ENCODE assay signal across 18 cellular contexts in genomic region chr9:128175102-128175563, GRCh38. TPM values are rescaled to one million over a fixed set of nuclear protein-coding genes. Genes with fewer than 3 reads are reported as not detected.
A peak's percentile ranks its signal among the peaks of the same experiment; 100 is the strongest.
DNase-seq lines count a peak whose midpoint lies in the region; ATAC-seq and TF ChIP-seq lines count a peak whose summit lies in the region.
"Had no signal": no experiment of that assay in that cellular context is flagged by ENCODE, and none has a peak within 500 bp of the region (broad histone marks: within the 10 kb centered on the region; RNA-seq: fewer than 3 reads in every experiment).

No MANE protein-coding gene starts in this region.

- no peak overlapping the region for H3K4me3 Mint-ChIP-seq in CD14-positive monocyte
- H3K4me3 Mint-ChIP-seq: activated CD8-positive, alpha-beta T cell treated with anti-CD3 and anti-CD28 coated beads, Interleukin-2, amount 10 ng/mL, durations not matched to agents 7 days and 5 days; activated naive CD8-positive, alpha-beta T cell treated with anti-CD3 and anti-CD28 coated beads, Interleukin-2, amount 50 U/mL, for 24 hours; CD4-positive, alpha-beta memory T cell had no signal

- no peaks in the 10 kb centered on the region for H3K4me1 ChIP-seq in heart left ventricle
- H3K4me1 ChIP-seq in fibroblast of lung (ENCODE audit: control insufficient read depth, extremely low read depth, insufficient read depth, low read length) = no peaks in the 10 kb centered on the region
- H3K4me1 ChIP-seq in transverse colon = no peaks in the 10 kb centered on the region
- H3K4me1 ChIP-seq: pancreas, upper lobe of left lung had no signal

- peaks cover 3 to 14% (median 11%) of the 10 kb centered on the region in 7 donors for H3K9me3 Mint-ChIP-seq in CD14-positive monocyte
- H3K9me3 Mint-ChIP-seq: activated naive CD8-positive, alpha-beta T cell treated with anti-CD3 and anti-CD28 coated beads, Interleukin-2, amount 50 U/mL, for 24 hours; CD4-positive, alpha-beta memory T cell had no signal

- H4K20me1 ChIP-seq in fibroblast of lung (ENCODE audit: control insufficient read depth, extremely low read depth, insufficient read depth, low read length) = no peaks in the 10 kb centered on the region

- TF ChIP-seq CTCF in heart left ventricle (IDR thresholded peaks at IDR 0.05) = no peak
- no peak for TF ChIP-seq CTCF in fibroblast of lung (conservative IDR thresholded peaks at IDR 0.05 in 1 of 2, IDR thresholded peaks at IDR 0.05 in 1 of 2; ENCODE audit: low read depth in 1 of 2, low read length in 2 of 2)
- TF ChIP-seq CTCF in transverse colon (IDR thresholded peaks at IDR 0.05) = no peak
- TF ChIP-seq CTCF in CD14-positive monocyte (IDR thresholded peaks at IDR 0.05) = no peak

- no peak overlapping the region for H2AFZ ChIP-seq in fibroblast of lung (ENCODE audit: low read length)

- TF ChIP-seq POLR2A in heart left ventricle (IDR thresholded peaks at IDR 0.05) (no peak), transverse colon (IDR thresholded peaks at IDR 0.05) (no peak)

- H3K4me1 Mint-ChIP-seq in CD14-positive monocyte = no peaks in the 10 kb centered on the region
- H3K4me1 Mint-ChIP-seq: activated naive CD8-positive, alpha-beta T cell treated with anti-CD3 and anti-CD28 coated beads, Interleukin-2, amount 50 U/mL, for 24 hours; CD4-positive, alpha-beta memory T cell had no signal

- H3K27ac ChIP-seq in heart left ventricle = no peak overlapping the region
- peak overlapping the region; percentile 65 for H3K27ac ChIP-seq in angular gyrus (ENCODE audit: low read depth, low read length)
- no peak overlapping the region for H3K27ac ChIP-seq in fibroblast of lung (ENCODE audit: insufficient read depth, low read length)
- peak overlapping the region; percentile 18 to 48 (median 20) for H3K27ac ChIP-seq in transverse colon
- H3K27ac ChIP-seq: pancreas, upper lobe of left lung had no signal

- no peak overlapping the region for H3K4me2 ChIP-seq in fibroblast of lung (ENCODE audit: extremely low read depth, insufficient read depth, low read length)

- intact Hi-C loops in Right ventricle myocardium inferior (cut with DNase I) = no loop called here
- intact Hi-C loops in heart left ventricle (cut with DNase I) = no loop called here
- intact Hi-C loops in transverse colon (cut with DNase I; ENCODE audit: low total_unique reads) = no loop called here
- intact Hi-C loops in CD14-positive monocyte (cut with micrococcal nuclease) = no loop called here

- no peaks in the 10 kb centered on the region for H3K27me3 ChIP-seq in heart left ventricle
- H3K27me3 ChIP-seq in fibroblast of lung (ENCODE audit: control insufficient read depth, insufficient read depth, low read length) = no peaks in the 10 kb centered on the region
- no peaks in the 10 kb centered on the region for H3K27me3 ChIP-seq in transverse colon
- H3K27me3 ChIP-seq: pancreas, upper lobe of left lung had no signal

- no peak for TF ChIP-seq EP300 in transverse colon (IDR thresholded peaks at IDR 0.05; ENCODE audit: low read depth)

- peaks cover 63 to 85% of the 10 kb centered on the region in 2 donors for H3K36me3 Mint-ChIP-seq in CD14-positive monocyte

- in situ Hi-C loops in transverse colon (cut with MboI; ENCODE audit: low pct_ligation_motif_present in 1 of 4, low pct_unique_long_range_greater_than_20kb in 1 of 4, low sequenced_read_pairs in 3 of 4) = no loop called here

- ATAC-seq in Right ventricle myocardium inferior (no peak), heart left ventricle (no peak)
- ATAC-seq: activated CD8-positive, alpha-beta T cell treated with anti-CD3 and anti-CD28 coated beads, Interleukin-2, amount 10 ng/mL, durations not matched to agents 7 days and 5 days; pancreas; stimulated activated naive CD8-positive, alpha-beta T cell treated with anti-CD3 and anti-CD28 coated beads, Interleukin-15, Interleukin-2, amounts not matched to agents 100 U/mL and 50 U/mL, for 24 hours had no signal

- DNase-seq in Right ventricle myocardium inferior (ENCODE audit: missing footprints) (peak; percentile 4), heart left ventricle (no peak), fibroblast of lung (ENCODE audit: low read depth in 2 of 2) (peak; percentile 71 to 82), transverse colon (no peak), NCI-H2196 (lab: John Stamatoyannopoulos, UW; ENCODE audit: unreplicated experiment) (no peak), CD14-positive monocyte (ENCODE audit: low spot score) (no peak), activated gamma-delta T cell treated with Interleukin-2 at 50 U/mL for 16 hours (no peak)
- DNase-seq: activated CD8-positive, alpha-beta T cell treated with anti-CD3 and anti-CD28 coated beads, Interleukin-2, amount 10 ng/mL, durations not matched to agents 7 days and 5 days; activated naive CD8-positive, alpha-beta T cell treated with anti-CD3 and anti-CD28 coated beads, Interleukin-2, amount 50 U/mL, for 24 hours; CD4-positive, alpha-beta memory T cell; DMS53; NCI-H1417; pancreas; stimulated activated CD4-positive, alpha-beta T cell treated with anti-CD3 and anti-CD28 coated beads, Interleukin-1b, Interleukin-23, amount 100 ng/mL, for 48 hours; stimulated activated naive CD8-positive, alpha-beta T cell treated with anti-CD3 and anti-CD28 coated beads, Interleukin-15, Interleukin-2, amounts not matched to agents 100 U/mL and 50 U/mL, for 24 hours; upper lobe of left lung had no signal

- H3K79me2 ChIP-seq in fibroblast of lung (ENCODE audit: control insufficient read depth, insufficient read depth, low read length) = no peaks in the 10 kb centered on the region

- WGBS in heart left ventricle, 4 donors = 77 to 92% (median 84%) methylated on average over 8 of the region's 8 CpGs
- WGBS in transverse colon (ENCODE audit: low coverage in 1 of 2), 2 donors = 64 to 65% methylated on average over 6 to 8 of the region's 8 CpGs

- no peak overlapping the region for H3K9ac ChIP-seq in fibroblast of lung (ENCODE audit: insufficient read depth, low read length)

- peak overlapping the region in 1 of 7 donors; percentile 37 for H3K27ac Mint-ChIP-seq in CD14-positive monocyte
- H3K27ac Mint-ChIP-seq: activated CD8-positive, alpha-beta T cell treated with anti-CD3 and anti-CD28 coated beads, Interleukin-2, amount 10 ng/mL, durations not matched to agents 7 days and 5 days; activated naive CD8-positive, alpha-beta T cell treated with anti-CD3 and anti-CD28 coated beads, Interleukin-2, amount 50 U/mL, for 24 hours had no signal

- H3K36me3 ChIP-seq in heart left ventricle (peaks cover 11 to 96% (median 71%) of the 10 kb centered on the region in 9 donors), fibroblast of lung (ENCODE audit: control insufficient read depth, insufficient read depth, low read length) (peaks cover 34% of the 10 kb centered on the region), transverse colon (peaks cover 0 to 43% (median 18%) of the 10 kb centered on the region in 4 donors)

- H3K4me3 ChIP-seq in heart left ventricle (no peak overlapping the region), fibroblast of lung (replicated peaks in 1 of 4; ENCODE audit: control extremely low read depth in 1 of 4, insufficient read depth in 1 of 4, low read depth in 3 of 4, low read length in 4 of 4) (no peak overlapping the region), transverse colon (no peak overlapping the region)
- H3K4me3 ChIP-seq: pancreas, upper lobe of left lung had no signal

- peaks cover 0 to 4% (median 0%) of the 10 kb centered on the region in 12 donors for H3K9me3 ChIP-seq in heart left ventricle
- no peaks in the 10 kb centered on the region for H3K9me3 ChIP-seq in fibroblast of lung (ENCODE audit: control insufficient read depth, insufficient read depth, low read depth, low read length)
- no peaks in the 10 kb centered on the region for H3K9me3 ChIP-seq in transverse colon
- H3K9me3 ChIP-seq: pancreas, upper lobe of left lung had no signal

- H3K27me3 Mint-ChIP-seq in CD14-positive monocyte (ENCODE audit: low read depth in 3 of 3) = peaks cover 0 to 2% (median 0%) of the 10 kb centered on the region in 3 donors
- H3K27me3 Mint-ChIP-seq: activated naive CD8-positive, alpha-beta T cell treated with anti-CD3 and anti-CD28 coated beads, Interleukin-2, amount 50 U/mL, for 24 hours; CD4-positive, alpha-beta memory T cell had no signal

RNA-seq across cellular contexts. Expression of gene BBLN, which starts 15.1 kb away (rescaled TPM):
- total RNA-seq in Right ventricle myocardium inferior = 36.1 TPM
- 100 to 1,000 TPM in 2 of 9 donors, 10 to 100 TPM in 7; 29.9 to 280 (median 46.4) TPM for total RNA-seq in heart left ventricle
- polyA plus RNA-seq in heart left ventricle = 100 to 1,000 TPM in 1 of 2 donors, 10 to 100 TPM in 1; 47.3 to 122 TPM
- total RNA-seq in fibroblast of lung = 22.1 and 29.4 TPM in 2 replicates
- 23.8 TPM in 2 replicates for polyA plus RNA-seq in fibroblast of lung
- polyA plus RNA-seq in fibroblast of lung (2012) = 46.5 and 66.7 TPM in 2 replicates
- polyA minus RNA-seq in fibroblast of lung (ENCODE audit: low replicate concordance) = 9.5 and 10.2 TPM in 2 replicates
- 100 to 1,000 TPM in 3 of 4 donors, 10 to 100 TPM in 1; 97.3 to 178 (median 149) TPM for total RNA-seq in transverse colon
- 10 to 100 TPM; 51.5 to 54.5 TPM for polyA plus RNA-seq in CD14-positive monocyte

RNA-seq across cellular contexts. Expression of gene CIZ1, which starts 16.2 kb away (rescaled TPM):
- total RNA-seq in Right ventricle myocardium inferior = 69.3 TPM
- total RNA-seq in heart left ventricle = 100 to 1,000 TPM in 1 of 9 donors, 10 to 100 TPM in 8; 42.6 to 101 (median 79.3) TPM
- 10 to 100 TPM; 43.7 to 53.8 TPM for polyA plus RNA-seq in heart left ventricle
- 21.3 and 27.2 TPM in 2 replicates for total RNA-seq in fibroblast of lung
- 26.1 and 48.4 TPM in 2 replicates for polyA plus RNA-seq in fibroblast of lung
- 71.3 and 119 TPM in 2 replicates for polyA plus RNA-seq in fibroblast of lung (2012)
- 169 and 276 TPM in 2 replicates for polyA minus RNA-seq in fibroblast of lung (ENCODE audit: low replicate concordance)
- total RNA-seq in transverse colon = 100 to 1,000 TPM in 1 of 4 donors, 10 to 100 TPM in 3; 59.9 to 211 (median 73.0) TPM
- 1 to 10 TPM; 3.4 to 5.9 TPM for polyA plus RNA-seq in CD14-positive monocyte

RNA-seq across cellular contexts. Expression of gene LCN2, which starts 25.9 kb away (rescaled TPM):
- total RNA-seq in Right ventricle myocardium inferior (not detected), heart left ventricle (1 to 10 TPM in 1 of 9 donors, not detected in 8; 5.8 TPM), fibroblast of lung (not detected in 2 replicates), transverse colon (100 to 1,000 TPM in 1 of 4 donors, 10 to 100 TPM in 2, 1 to 10 TPM in 1; 8.6 to 115 (median 37.3) TPM)
- polyA plus RNA-seq in heart left ventricle (1 to 10 TPM in 1 of 2 donors, not detected in 1; 1.1 TPM), fibroblast of lung (not detected in 2 replicates), CD14-positive monocyte (under 1 TPM in 1 of 2 donors, not detected in 1; 0.83 TPM)
- not detected in 2 replicates for polyA plus RNA-seq in fibroblast of lung (2012)
- not detected in 2 replicates for polyA minus RNA-seq in fibroblast of lung (ENCODE audit: low replicate concordance)
- total RNA-seq: activated CD8-positive, alpha-beta T cell treated with anti-CD3 and anti-CD28 coated beads, Interleukin-2, amount 10 ng/mL, durations not matched to agents 7 days and 5 days; CD4-positive, alpha-beta memory T cell; cerebellum had no signal
- polyA plus RNA-seq: CD4-positive, alpha-beta memory T cell had no signal

RNA-seq across cellular contexts. Expression of gene DNM1, which starts 28.0 kb away (rescaled TPM):
- total RNA-seq in Right ventricle myocardium inferior (6.1 TPM), heart left ventricle (10 to 100 TPM in 1 of 9 donors, 1 to 10 TPM in 8; 1.6 to 17.2 (median 3.6) TPM), fibroblast of lung (11.8 and 30.4 TPM in 2 replicates), transverse colon (10 to 100 TPM in 2 of 4 donors, 1 to 10 TPM in 2; 7.5 to 41.8 (median 14.3) TPM)
- polyA plus RNA-seq in heart left ventricle (1 to 10 TPM; 2.2 to 7.7 TPM), fibroblast of lung (3.7 and 11.6 TPM in 2 replicates), CD14-positive monocyte (under 1 TPM; 0.05 to 0.56 TPM)
- 7.7 and 22.6 TPM in 2 replicates for polyA plus RNA-seq in fibroblast of lung (2012)
- polyA minus RNA-seq in fibroblast of lung (ENCODE audit: low replicate concordance) = 14.2 and 47.3 TPM in 2 replicates
- polyA plus RNA-seq: CD4-positive, alpha-beta memory T cell had no signal

RNA-seq across cellular contexts. Expression of gene PTGES2, which starts 47.6 kb away (rescaled TPM):
- total RNA-seq in Right ventricle myocardium inferior (158 TPM), heart left ventricle (100 to 1,000 TPM; 116 to 166 (median 139) TPM), fibroblast of lung (57.3 and 57.6 TPM in 2 replicates), transverse colon (100 to 1,000 TPM; 109 to 434 (median 164) TPM)
- polyA plus RNA-seq in heart left ventricle (100 to 1,000 TPM; 143 to 179 TPM), fibroblast of lung (44.8 and 60.7 TPM in 2 replicates), CD14-positive monocyte (10 to 100 TPM; 42.0 to 49.4 TPM)
- polyA plus RNA-seq in fibroblast of lung (2012) = 47.2 and 75.5 TPM in 2 replicates
- 38.8 and 98.7 TPM in 2 replicates for polyA minus RNA-seq in fibroblast of lung (ENCODE audit: low replicate concordance)

Comparison
In these comparisons a context has a peak if more than half of its experiments do, and no peak if none do; other contexts are left out.
1. DNase-seq: peak in Right ventricle myocardium inferior (single experiment) and fibroblast of lung (2 of 2); none in heart left ventricle (0 of 5), transverse colon (single experiment), NCI-H2196 (single experiment), CD14-positive monocyte (single experiment) and activated gamma-delta T cell treated with Interleukin-2 at 50 U/mL for 16 hours (single experiment).
2. H3K27ac ChIP-seq: peak in angular gyrus (single experiment) and transverse colon (4 of 4); none in heart left ventricle (0 of 12) and fibroblast of lung (single experiment).